In genomic region chr7:66100408-66101050, GRCh38 we compare ENCODE assay signal across 8 cellular contexts. TPM values are rescaled to one million over a fixed set of nuclear protein-coding genes. Genes with fewer than 3 reads are reported as not detected.
DNase-seq lines count a peak whose midpoint lies in the region; ATAC-seq and TF ChIP-seq lines count a peak whose summit lies in the region.

No MANE protein-coding gene starts in this region.

- peak overlapping the region; percentile 38; the same call in 1 of the 2 replicates for H3K9ac ChIP-seq in iPS-20b (ENCODE audit: low read depth, low read length)

- 60 to 72% (median 62%) methylated on average over 12 of the region's 12 CpGs for WGBS in heart left ventricle, 4 donors
- 52% methylated on average over 12 of the region's 12 CpGs for WGBS in suprapubic skin

- DNase-seq in heart left ventricle = no peak
- no peak for DNase-seq in cardiac septum (ENCODE audit: low spot score)
- DNase-seq in T-helper 17 cell = no peak
- no peak for DNase-seq in suprapubic skin (ENCODE audit: low spot score in 2 of 2)
- DNase-seq in AG08396 (ENCODE audit: low spot score) = no peak
- no peak for DNase-seq in occipital lobe (lab: John Stamatoyannopoulos, UW)
- DNase-seq in NCI-H128 (lab: John Stamatoyannopoulos, UW; ENCODE audit: unreplicated experiment) = no peak

- peaks cover 0 to 11% (median 0%) of the 10 kb centered on the region in 12 donors for H3K4me1 ChIP-seq in heart left ventricle
- H3K4me1 ChIP-seq in iPS-20b (ENCODE audit: insufficient read depth, low read length) = 0 out of 2 replicates have a peak, but pooled peaks cover 3% of the 10 kb centered on the region
- peaks cover 8% of the 10 kb centered on the region for H3K4me1 ChIP-seq in suprapubic skin

- no peak for TF ChIP-seq EP300 in suprapubic skin (IDR thresholded peaks at IDR 0.05)

- H3K27ac ChIP-seq in heart left ventricle (peak overlapping the region in 7 of 12 donors; percentile 8 to 82 (median 68)), iPS-20b (ENCODE audit: low read length) (no peak overlapping the region), suprapubic skin (peak overlapping the region; percentile 76)

- H3K9me3 ChIP-seq in heart left ventricle = no peaks in the 10 kb centered on the region
- no peaks in the 10 kb centered on the region for H3K9me3 ChIP-seq in T-helper 17 cell (ENCODE audit: control insufficient read depth, low read length, poor library complexity, severe bottlenecking)
- no peaks in the 10 kb centered on the region for H3K9me3 ChIP-seq in iPS-20b (ENCODE audit: insufficient read depth, low read depth, low read length)
- no peaks in the 10 kb centered on the region for H3K9me3 ChIP-seq in suprapubic skin

- H3K4me1 Mint-ChIP-seq in T-helper 17 cell = peaks cover 13% of the 10 kb centered on the region

- H3K4me3 ChIP-seq in heart left ventricle (peak overlapping the region in 10 of 12 donors; percentile 11 to 58 (median 47)), iPS-20b (ENCODE audit: low read length) (peak overlapping the region; percentile 56; the same call in 1 of the 2 replicates), suprapubic skin (peak overlapping the region; percentile 46)

- intact Hi-C loops in heart left ventricle (cut with DNase I) = no loop called here
- intact Hi-C loops in cardiac septum (cut with DNase I) = no loop called here

- H3K27ac Mint-ChIP-seq in T-helper 17 cell = peak overlapping the region; percentile 95

- peak overlapping the region; percentile 97 for H3K4me3 Mint-ChIP-seq in T-helper 17 cell

- ATAC-seq in heart left ventricle (no peak), T-helper 17 cell (no peak)

- no peaks in the 10 kb centered on the region for H3K27me3 Mint-ChIP-seq in T-helper 17 cell

- no peaks in the 10 kb centered on the region for H3K27me3 ChIP-seq in heart left ventricle
- no peaks in the 10 kb centered on the region for H3K27me3 ChIP-seq in iPS-20b (ENCODE audit: insufficient read depth, low read length)
- no peaks in the 10 kb centered on the region for H3K27me3 ChIP-seq in suprapubic skin

- H3K36me3 Mint-ChIP-seq in T-helper 17 cell (ENCODE audit: low read depth) = no peaks in the 10 kb centered on the region

- TF ChIP-seq POLR2A in heart left ventricle (IDR thresholded peaks at IDR 0.05) = no peak
- TF ChIP-seq POLR2A in suprapubic skin (IDR thresholded peaks at IDR 0.05) = no peak

- no peak for TF ChIP-seq CTCF in heart left ventricle (IDR thresholded peaks at IDR 0.05)
- TF ChIP-seq CTCF in suprapubic skin (IDR thresholded peaks at IDR 0.05) = no peak

- H3K36me3 ChIP-seq in heart left ventricle (no peaks in the 10 kb centered on the region), iPS-20b (ENCODE audit: insufficient read depth, low read depth, low read length) (no peaks in the 10 kb centered on the region), suprapubic skin (no peaks in the 10 kb centered on the region)

RNA-seq across cellular contexts. Expression of gene CRCP, which starts 14.1 kb away (rescaled TPM):
- total RNA-seq in heart left ventricle (10 to 100 TPM; 15.1 to 69.4 (median 24.1) TPM), cardiac septum (19.4 TPM), T-helper 17 cell (10 to 100 TPM; 35.2 to 40.3 TPM), suprapubic skin (10 to 100 TPM; 33.8 to 67.2 (median 42.8) TPM), occipital lobe (52.4 TPM)
- 10 to 100 TPM; 14.7 to 17.7 TPM for polyA plus RNA-seq in heart left ventricle

RNA-seq across cellular contexts. Expression of gene ASL, which starts 24.9 kb away (rescaled TPM):
- total RNA-seq in heart left ventricle (10 to 100 TPM in 8 of 9 donors, 1 to 10 TPM in 1; 9.7 to 23.1 (median 13.2) TPM), cardiac septum (11.7 TPM), T-helper 17 cell (10 to 100 TPM; 12.7 to 16.5 TPM), suprapubic skin (10 to 100 TPM; 14.3 to 30.8 (median 22.4) TPM), occipital lobe (4.5 TPM)
- 10 to 100 TPM in 1 of 2 donors, 1 to 10 TPM in 1; 8.1 to 23.3 TPM for polyA plus RNA-seq in heart left ventricle
